2 cellular contexts compared by ENCODE assay signal in the genomic region with DNA sequence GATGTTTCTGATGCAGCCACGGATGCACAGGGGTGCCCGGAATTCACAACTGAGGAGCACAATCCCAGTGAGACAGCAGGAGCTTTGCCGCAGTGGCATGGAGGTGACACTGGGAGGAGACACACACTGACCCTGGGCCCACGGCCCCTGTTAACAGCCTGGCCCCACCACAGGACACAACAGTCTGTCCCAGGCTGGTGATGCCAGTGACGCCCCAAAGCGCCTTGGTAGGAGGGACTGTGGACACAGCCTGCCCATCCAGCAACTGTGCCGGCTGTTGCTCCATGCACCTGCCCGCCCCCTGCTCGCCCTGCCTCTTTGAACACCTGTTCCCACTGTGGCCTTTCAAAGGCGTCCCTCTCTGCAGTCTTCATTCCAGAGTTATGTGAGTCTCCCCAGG.
TF ChIP-seq lines count a peak whose summit lies in the region.

No MANE protein-coding gene starts in this region.

TF ChIP-seq in IMR-90, 13 proteins besides CTCF, POLR2A, EP300 and RAD21:
- TF ChIP-seq NFE2L2 (IDR thresholded peaks at IDR 0.05; ENCODE audit: low read depth, low read length) (no peak), FOS (IDR thresholded peaks at IDR 0.05; ENCODE audit: low read depth, low read length) (no peak)
TF ChIP-seq in IMR-90: peak in this region for 0.

TF ChIP-seq in H1, 55 proteins besides CTCF, POLR2A, EP300 and RAD21:
- TF ChIP-seq GTF2F1 (IDR thresholded peaks at IDR 0.05; ENCODE audit: borderline replicate concordance, low read depth, low read length) (no peak), FOSL1 (IDR thresholded peaks at IDR 0.05; ENCODE audit: insufficient read depth, low read depth, low read length) (no peak), SP4 (IDR thresholded peaks at IDR 0.05; ENCODE audit: low read length) (no peak), ASH2L (IDR thresholded peaks at IDR 0.05; ENCODE audit: low read length) (no peak), BACH1 (IDR thresholded peaks at IDR 0.05; ENCODE audit: low read length) (no peak), CTBP2 (IDR thresholded peaks at IDR 0.05; ENCODE audit: borderline replicate concordance, insufficient read depth, insufficient read length, low read length) (no peak), JUN (IDR thresholded peaks at IDR 0.05; ENCODE audit: low read depth, low read length) (no peak), BCL11A (IDR thresholded peaks at IDR 0.05; ENCODE audit: low read depth in 2 of 2, low read length in 2 of 2) (no peak), NRF1 (IDR thresholded peaks at IDR 0.05; ENCODE audit: low read depth, low read length) (no peak), BRCA1 (IDR thresholded peaks at IDR 0.05; ENCODE audit: low read depth, low read length) (no peak)
- TF ChIP-seq, protein P1, sequence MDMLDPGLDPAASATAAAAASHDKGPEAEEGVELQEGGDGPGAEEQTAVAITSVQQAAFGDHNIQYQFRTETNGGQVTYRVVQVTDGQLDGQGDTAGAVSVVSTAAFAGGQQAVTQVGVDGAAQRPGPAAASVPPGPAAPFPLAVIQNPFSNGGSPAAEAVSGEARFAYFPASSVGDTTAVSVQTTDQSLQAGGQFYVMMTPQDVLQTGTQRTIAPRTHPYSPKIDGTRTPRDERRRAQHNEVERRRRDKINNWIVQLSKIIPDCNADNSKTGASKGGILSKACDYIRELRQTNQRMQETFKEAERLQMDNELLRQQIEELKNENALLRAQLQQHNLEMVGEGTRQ (IDR thresholded peaks at IDR 0.05; ENCODE audit: low read length): no peak
- TF ChIP-seq, protein P2, sequence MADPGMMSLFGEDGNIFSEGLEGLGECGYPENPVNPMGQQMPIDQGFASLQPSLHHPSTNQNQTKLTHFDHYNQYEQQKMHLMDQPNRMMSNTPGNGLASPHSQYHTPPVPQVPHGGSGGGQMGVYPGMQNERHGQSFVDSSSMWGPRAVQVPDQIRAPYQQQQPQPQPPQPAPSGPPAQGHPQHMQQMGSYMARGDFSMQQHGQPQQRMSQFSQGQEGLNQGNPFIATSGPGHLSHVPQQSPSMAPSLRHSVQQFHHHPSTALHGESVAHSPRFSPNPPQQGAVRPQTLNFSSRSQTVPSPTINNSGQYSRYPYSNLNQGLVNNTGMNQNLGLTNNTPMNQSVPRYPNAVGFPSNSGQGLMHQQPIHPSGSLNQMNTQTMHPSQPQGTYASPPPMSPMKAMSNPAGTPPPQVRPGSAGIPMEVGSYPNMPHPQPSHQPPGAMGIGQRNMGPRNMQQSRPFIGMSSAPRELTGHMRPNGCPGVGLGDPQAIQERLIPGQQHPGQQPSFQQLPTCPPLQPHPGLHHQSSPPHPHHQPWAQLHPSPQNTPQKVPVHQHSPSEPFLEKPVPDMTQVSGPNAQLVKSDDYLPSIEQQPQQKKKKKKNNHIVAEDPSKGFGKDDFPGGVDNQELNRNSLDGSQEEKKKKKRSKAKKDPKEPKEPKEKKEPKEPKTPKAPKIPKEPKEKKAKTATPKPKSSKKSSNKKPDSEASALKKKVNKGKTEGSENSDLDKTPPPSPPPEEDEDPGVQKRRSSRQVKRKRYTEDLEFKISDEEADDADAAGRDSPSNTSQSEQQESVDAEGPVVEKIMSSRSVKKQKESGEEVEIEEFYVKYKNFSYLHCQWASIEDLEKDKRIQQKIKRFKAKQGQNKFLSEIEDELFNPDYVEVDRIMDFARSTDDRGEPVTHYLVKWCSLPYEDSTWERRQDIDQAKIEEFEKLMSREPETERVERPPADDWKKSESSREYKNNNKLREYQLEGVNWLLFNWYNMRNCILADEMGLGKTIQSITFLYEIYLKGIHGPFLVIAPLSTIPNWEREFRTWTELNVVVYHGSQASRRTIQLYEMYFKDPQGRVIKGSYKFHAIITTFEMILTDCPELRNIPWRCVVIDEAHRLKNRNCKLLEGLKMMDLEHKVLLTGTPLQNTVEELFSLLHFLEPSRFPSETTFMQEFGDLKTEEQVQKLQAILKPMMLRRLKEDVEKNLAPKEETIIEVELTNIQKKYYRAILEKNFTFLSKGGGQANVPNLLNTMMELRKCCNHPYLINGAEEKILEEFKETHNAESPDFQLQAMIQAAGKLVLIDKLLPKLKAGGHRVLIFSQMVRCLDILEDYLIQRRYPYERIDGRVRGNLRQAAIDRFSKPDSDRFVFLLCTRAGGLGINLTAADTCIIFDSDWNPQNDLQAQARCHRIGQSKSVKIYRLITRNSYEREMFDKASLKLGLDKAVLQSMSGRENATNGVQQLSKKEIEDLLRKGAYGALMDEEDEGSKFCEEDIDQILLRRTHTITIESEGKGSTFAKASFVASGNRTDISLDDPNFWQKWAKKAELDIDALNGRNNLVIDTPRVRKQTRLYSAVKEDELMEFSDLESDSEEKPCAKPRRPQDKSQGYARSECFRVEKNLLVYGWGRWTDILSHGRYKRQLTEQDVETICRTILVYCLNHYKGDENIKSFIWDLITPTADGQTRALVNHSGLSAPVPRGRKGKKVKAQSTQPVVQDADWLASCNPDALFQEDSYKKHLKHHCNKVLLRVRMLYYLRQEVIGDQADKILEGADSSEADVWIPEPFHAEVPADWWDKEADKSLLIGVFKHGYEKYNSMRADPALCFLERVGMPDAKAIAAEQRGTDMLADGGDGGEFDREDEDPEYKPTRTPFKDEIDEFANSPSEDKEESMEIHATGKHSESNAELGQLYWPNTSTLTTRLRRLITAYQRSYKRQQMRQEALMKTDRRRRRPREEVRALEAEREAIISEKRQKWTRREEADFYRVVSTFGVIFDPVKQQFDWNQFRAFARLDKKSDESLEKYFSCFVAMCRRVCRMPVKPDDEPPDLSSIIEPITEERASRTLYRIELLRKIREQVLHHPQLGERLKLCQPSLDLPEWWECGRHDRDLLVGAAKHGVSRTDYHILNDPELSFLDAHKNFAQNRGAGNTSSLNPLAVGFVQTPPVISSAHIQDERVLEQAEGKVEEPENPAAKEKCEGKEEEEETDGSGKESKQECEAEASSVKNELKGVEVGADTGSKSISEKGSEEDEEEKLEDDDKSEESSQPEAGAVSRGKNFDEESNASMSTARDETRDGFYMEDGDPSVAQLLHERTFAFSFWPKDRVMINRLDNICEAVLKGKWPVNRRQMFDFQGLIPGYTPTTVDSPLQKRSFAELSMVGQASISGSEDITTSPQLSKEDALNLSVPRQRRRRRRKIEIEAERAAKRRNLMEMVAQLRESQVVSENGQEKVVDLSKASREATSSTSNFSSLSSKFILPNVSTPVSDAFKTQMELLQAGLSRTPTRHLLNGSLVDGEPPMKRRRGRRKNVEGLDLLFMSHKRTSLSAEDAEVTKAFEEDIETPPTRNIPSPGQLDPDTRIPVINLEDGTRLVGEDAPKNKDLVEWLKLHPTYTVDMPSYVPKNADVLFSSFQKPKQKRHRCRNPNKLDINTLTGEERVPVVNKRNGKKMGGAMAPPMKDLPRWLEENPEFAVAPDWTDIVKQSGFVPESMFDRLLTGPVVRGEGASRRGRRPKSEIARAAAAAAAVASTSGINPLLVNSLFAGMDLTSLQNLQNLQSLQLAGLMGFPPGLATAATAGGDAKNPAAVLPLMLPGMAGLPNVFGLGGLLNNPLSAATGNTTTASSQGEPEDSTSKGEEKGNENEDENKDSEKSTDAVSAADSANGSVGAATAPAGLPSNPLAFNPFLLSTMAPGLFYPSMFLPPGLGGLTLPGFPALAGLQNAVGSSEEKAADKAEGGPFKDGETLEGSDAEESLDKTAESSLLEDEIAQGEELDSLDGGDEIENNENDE (IDR thresholded peaks at IDR 0.05; ENCODE audit: insufficient replicate concordance, low read length): no peak
TF ChIP-seq in H1: peak in this region for 0.
